In genomic region chr17:1083451-1084187, GRCh38 we compare ENCODE assay signal across 17 cellular contexts.
DNase-seq lines count a peak whose midpoint lies in the region; ATAC-seq and TF ChIP-seq lines count a peak whose summit lies in the region.
"Had no signal": no experiment of that assay in that cellular context is flagged by ENCODE, and none has a peak within 500 bp of the region (broad histone marks: within the 10 kb centered on the region; RNA-seq: fewer than 3 reads in every experiment).

No MANE protein-coding gene starts in this region.

- H3K4me1 Mint-ChIP-seq in nephron, result peaks cover 17% of the 10 kb centered on the region
- no peaks in the 10 kb centered on the region for H3K4me1 Mint-ChIP-seq in activated CD4-positive, alpha-beta T cell treated with anti-CD3 and anti-CD28 coated beads, Interleukin-2, amount 10 ng/mL, durations not matched to agents 24 days and 14 days
- H3K4me1 Mint-ChIP-seq: stimulated activated naive B cell treated with anti-CD40 and anti-IgM and Interleukin-4, amounts not matched to agents 10 μg/mL and 1 μg/mL and 100 μg/mL, for 72 hours had no signal

- H3K27me3 ChIP-seq in ectodermal cell (ENCODE audit: control insufficient read depth, insufficient read depth, low read length, poor library complexity, severe bottlenecking), result no peaks in the 10 kb centered on the region
- H3K27me3 ChIP-seq: right lobe of liver had no signal

- TF ChIP-seq CTCF in nephron (IDR thresholded peaks at IDR 0.05; ENCODE audit: unreplicated experiment in 3 of 3), result no peak

- no peak for ATAC-seq in GM21737 (IDR thresholded peaks at IDR 0.05; ENCODE audit: unreplicated experiment)
- ATAC-seq in HG03521 (IDR thresholded peaks at IDR 0.05; ENCODE audit: unreplicated experiment), result no peak
- ATAC-seq: right lobe of liver; stimulated activated naive B cell treated with anti-CD40 and anti-IgM and Interleukin-4, amounts not matched to agents 10 μg/mL and 1 μg/mL and 100 μg/mL, for 72 hours had no signal

- peaks cover 17% of the 10 kb centered on the region for H3K4me1 ChIP-seq in ectodermal cell (ENCODE audit: control insufficient read depth, insufficient read depth, low read length)

- H3K4me3 ChIP-seq in ectodermal cell (ENCODE audit: insufficient read depth, low read depth, low read length), result no peak overlapping the region
- H3K4me3 ChIP-seq: right lobe of liver had no signal

- H3K27ac Mint-ChIP-seq in nephron, result peak overlapping the region; percentile 65 to 87 (median 72)
- no peak overlapping the region for H3K27ac Mint-ChIP-seq in activated CD4-positive, alpha-beta T cell treated with anti-CD3 and anti-CD28 coated beads, Interleukin-2, amount 10 ng/mL, durations not matched to agents 24 days and 14 days
- H3K27ac Mint-ChIP-seq: stimulated activated naive B cell treated with anti-CD40 and anti-IgM and Interleukin-4, amounts not matched to agents 10 μg/mL and 1 μg/mL and 100 μg/mL, for 72 hours had no signal

- no peaks in the 10 kb centered on the region for H3K36me3 ChIP-seq in ectodermal cell (ENCODE audit: control insufficient read depth, insufficient read depth, low read length)
- H3K36me3 ChIP-seq: right lobe of liver had no signal

- no peak overlapping the region for H3K4me3 Mint-ChIP-seq in nephron
- H3K4me3 Mint-ChIP-seq in activated CD4-positive, alpha-beta T cell treated with anti-CD3 and anti-CD28 coated beads, Interleukin-2, amount 10 ng/mL, durations not matched to agents 24 days and 14 days, result no peak overlapping the region
- H3K4me3 Mint-ChIP-seq: stimulated activated naive B cell treated with anti-CD40 and anti-IgM and Interleukin-4, amounts not matched to agents 10 μg/mL and 1 μg/mL and 100 μg/mL, for 72 hours had no signal

- H3K9me3 Mint-ChIP-seq in nephron, result no peaks in the 10 kb centered on the region
- H3K9me3 Mint-ChIP-seq in activated CD4-positive, alpha-beta T cell treated with anti-CD3 and anti-CD28 coated beads, Interleukin-2, amount 10 ng/mL, durations not matched to agents 24 days and 14 days, result no peaks in the 10 kb centered on the region
- H3K9me3 Mint-ChIP-seq: stimulated activated naive B cell treated with anti-CD40 and anti-IgM and Interleukin-4, amounts not matched to agents 10 μg/mL and 1 μg/mL and 100 μg/mL, for 72 hours had no signal

- intact Hi-C loops in activated CD4-positive, alpha-beta T cell treated with anti-CD3 and anti-CD28 coated beads, Interleukin-2, amount 10 ng/mL, durations not matched to agents 24 days and 14 days (cut with micrococcal nuclease), result no loop called here

- no peaks in the 10 kb centered on the region for H3K9me3 ChIP-seq in ectodermal cell (ENCODE audit: control insufficient read depth, low read length)
- H3K9me3 ChIP-seq: right lobe of liver had no signal

- no peaks in the 10 kb centered on the region for H3K27me3 Mint-ChIP-seq in nephron (ENCODE audit: low read depth)
- no peaks in the 10 kb centered on the region for H3K27me3 Mint-ChIP-seq in activated CD4-positive, alpha-beta T cell treated with anti-CD3 and anti-CD28 coated beads, Interleukin-2, amount 10 ng/mL, durations not matched to agents 24 days and 14 days
- H3K27me3 Mint-ChIP-seq: stimulated activated naive B cell treated with anti-CD40 and anti-IgM and Interleukin-4, amounts not matched to agents 10 μg/mL and 1 μg/mL and 100 μg/mL, for 72 hours had no signal

- DNase-seq in DMS79 (lab: John Stamatoyannopoulos, UW) (peak; percentile 21), NCI-H510A (lab: John Stamatoyannopoulos, UW) (peak; percentile 59), OCI-M2 (lab: John Stamatoyannopoulos, UW; ENCODE audit: unreplicated experiment) (no peak)
- no peak for DNase-seq in activated CD4-positive, alpha-beta T cell treated with anti-CD3 and anti-CD28 coated beads, Interleukin-2, amount 10 ng/mL, durations not matched to agents 24 days and 14 days
- DNase-seq: activated CD4-positive, alpha-beta T cell treated with anti-CD3 and anti-CD28 coated beads, Interleukin-2, amount 50 U/mL, for 4 hours; anterior cingulate cortex; foreskin melanocyte; KG1; NCI-H2029 treated with DMSO at 0.1 percent for 48 hours; OCI-M1; right lobe of liver; stimulated activated CD4-positive, alpha-beta T cell treated with anti-CD3 and anti-CD28 coated beads, Interleukin-4, amount 100 ng/mL, for 4 hours; stimulated activated naive B cell treated with anti-CD40 and anti-IgM and Interleukin-4, amounts not matched to agents 10 μg/mL and 1 μg/mL and 100 μg/mL, for 72 hours had no signal

- H3K36me3 Mint-ChIP-seq in nephron (ENCODE audit: low read depth), result peaks cover 15% of the 10 kb centered on the region
- H3K36me3 Mint-ChIP-seq in activated CD4-positive, alpha-beta T cell treated with anti-CD3 and anti-CD28 coated beads, Interleukin-2, amount 10 ng/mL, durations not matched to agents 24 days and 14 days (ENCODE audit: low read depth), result peaks cover 21% of the 10 kb centered on the region

- 71 to 72% methylated on average over 19 of the region's 19 CpGs for WGBS in ectodermal cell, 2 experiments

- H3K27ac ChIP-seq in ectodermal cell (ENCODE audit: insufficient read depth, low read depth, low read length, poor library complexity, severe bottlenecking), result peak overlapping the region; percentile 42
- H3K27ac ChIP-seq: right lobe of liver had no signal

Comparison
In these comparisons a context has a peak if more than half of its experiments do, and no peak if none do; other contexts are left out.
1. DNase-seq: peak in DMS79 (single experiment) and NCI-H510A (single experiment); none in OCI-M2 (single experiment) and activated CD4-positive, alpha-beta T cell treated with anti-CD3 and anti-CD28 coated beads, Interleukin-2, amount 10 ng/mL, durations not matched to agents 24 days and 14 days (single experiment).